22 cellular contexts compared by ENCODE assay signal in the genomic region with DNA sequence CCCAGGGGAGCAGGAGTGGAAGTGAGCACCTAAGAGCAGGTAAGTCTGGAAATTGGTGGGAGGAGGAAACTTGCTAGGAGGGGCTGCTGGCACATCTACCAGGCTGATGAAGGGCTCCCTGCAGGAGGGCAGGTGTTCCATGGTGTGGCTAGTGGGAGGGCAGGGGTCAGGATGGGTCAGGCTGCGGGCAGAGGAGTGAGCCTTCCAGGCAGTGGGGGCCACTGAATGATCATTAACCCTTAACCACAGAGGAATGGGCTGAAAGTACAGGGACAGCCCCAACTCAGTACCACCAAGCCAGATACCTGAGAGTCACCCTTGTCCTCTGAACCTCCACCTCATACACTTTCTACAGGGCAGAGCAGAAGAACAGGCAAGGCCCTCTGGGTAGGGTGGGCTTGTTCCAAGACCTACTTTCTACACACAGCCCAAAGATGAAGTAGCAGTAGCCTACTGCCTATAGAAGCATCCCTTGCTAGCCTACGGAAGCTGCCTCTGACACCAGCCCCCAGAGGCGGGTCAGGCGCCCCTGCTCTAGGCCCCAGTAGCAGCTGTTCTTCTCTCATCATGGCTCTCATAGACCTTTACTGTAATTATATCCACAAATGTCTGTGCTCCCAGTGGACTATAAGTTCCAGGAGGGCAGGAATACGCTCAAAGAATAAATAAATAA. TPM values are rescaled to one million over a fixed set of nuclear protein-coding genes. Genes with fewer than 3 reads are reported as not detected.
DNase-seq lines count a peak whose midpoint lies in the region; ATAC-seq and TF ChIP-seq lines count a peak whose summit lies in the region.
"Had no signal": no experiment of that assay in that cellular context is flagged by ENCODE, and none has a peak within 500 bp of the region (broad histone marks: within the 10 kb centered on the region; RNA-seq: fewer than 3 reads in every experiment).

No MANE protein-coding gene starts in this region.

- no peaks in the 10 kb centered on the region for H3K9me3 ChIP-seq in lung (ENCODE audit: control insufficient read depth in 2 of 2, insufficient read depth in 1 of 2, low read length in 1 of 2)
- no peaks in the 10 kb centered on the region for H3K9me3 ChIP-seq in OCI-LY7 (ENCODE audit: low read length)
- no peaks in the 10 kb centered on the region for H3K9me3 ChIP-seq in psoas muscle
- H3K9me3 ChIP-seq: HAP-1 had no signal

- H3K36me3 Mint-ChIP-seq in stimulated activated effector memory CD8-positive, alpha-beta T cell treated with anti-CD3 and anti-CD28 coated beads, Interleukin-12 subunit alpha, Interleukin-12 subunit beta, amount 100 ng/mL, for 72 hours = no peaks in the 10 kb centered on the region
- H3K36me3 Mint-ChIP-seq: CD14-positive monocyte had no signal

- no peak overlapping the region for H3K4me2 ChIP-seq in OCI-LY7 (ENCODE audit: low read length)

- no TSS peak for BruUV-seq in OCI-LY7 (replicated peaks; lab: Mats Ljungman, UMichigan)

- H3K9me3 Mint-ChIP-seq in stimulated activated effector memory CD8-positive, alpha-beta T cell treated with anti-CD3 and anti-CD28 coated beads, Interleukin-12 subunit alpha, Interleukin-12 subunit beta, amount 100 ng/mL, for 72 hours = no peaks in the 10 kb centered on the region

- H3K36me3 ChIP-seq in lung (ENCODE audit: control insufficient read depth in 2 of 2, insufficient read depth in 2 of 2, low read length in 2 of 2) (no peaks in the 10 kb centered on the region), OCI-LY7 (ENCODE audit: insufficient read depth, low read length) (no peaks in the 10 kb centered on the region), psoas muscle (ENCODE audit: insufficient read depth in 1 of 2, low read depth in 1 of 2) (no peaks in the 10 kb centered on the region)
- H3K36me3 ChIP-seq: HAP-1 had no signal

- DNase-seq in NCI-H2171 treated with DMSO at 0.1 percent for 48 hours (lab: John Stamatoyannopoulos, UW) = peak; percentile 34
- DNase-seq in NCI-H2171 (lab: John Stamatoyannopoulos, UW) = no peak
- DNase-seq in HEK293T (ENCODE audit: extremely low spot score) = peak; percentile 3
- peak; percentile 16 for DNase-seq in lung (ENCODE audit: low spot score)
- DNase-seq in stimulated activated effector memory CD8-positive, alpha-beta T cell treated with anti-CD3 and anti-CD28 coated beads, Interleukin-12 subunit alpha, Interleukin-12 subunit beta, amount 100 ng/mL, for 72 hours (ENCODE audit: low spot score in 2 of 2) = peak in 1 of 2 donors; percentile 32
- DNase-seq in OCI-LY7 (ENCODE audit: low spot score) = no peak
- DNase-seq in psoas muscle = no peak
- no peak for DNase-seq in NCI-H1092 (lab: John Stamatoyannopoulos, UW)
- DNase-seq: DMS 273 treated with DMSO at 0.1 percent for 48 hours, DND-41, Kasumi-1, MM.1S, NCI-H1092 treated with DMSO at 0.1 percent for 48 hours, NCI-H146, NCI-H2081, NCI-H510A, NCI-H82, RPMI8226, SHP77 treated with DMSO at 0.1 percent for 48 hours had no signal

- H3K4me3 ChIP-seq in lung (no peak overlapping the region), OCI-LY7 (ENCODE audit: low read depth, low read length, poor library complexity, severe bottlenecking) (no peak overlapping the region), psoas muscle (no peak overlapping the region)
- H3K4me3 ChIP-seq: HAP-1 had no signal

- H3K9me2 ChIP-seq in OCI-LY7 (ENCODE audit: insufficient read depth, low read length) = no peaks in the 10 kb centered on the region

- H3K79me2 ChIP-seq in OCI-LY7 (ENCODE audit: insufficient read depth, low read depth, low read length) = no peaks in the 10 kb centered on the region

- no peak for TF ChIP-seq CTCF in lung (IDR thresholded peaks at IDR 0.05; ENCODE audit: control extremely low read depth, extremely low read depth)
- no peak for TF ChIP-seq CTCF in OCI-LY7 (conservative IDR thresholded peaks at IDR 0.05; ENCODE audit: low read length)
- no peak for TF ChIP-seq CTCF in psoas muscle (IDR thresholded peaks at IDR 0.05)

- H3K4me1 ChIP-seq in lung (ENCODE audit: control insufficient read depth in 2 of 2, insufficient read depth in 2 of 2, low read length in 2 of 2) (peaks cover 4 to 6% of the 10 kb centered on the region in 2 donors), OCI-LY7 (ENCODE audit: insufficient read depth, low read length, poor library complexity, severe bottlenecking) (no peaks in the 10 kb centered on the region), psoas muscle (no peaks in the 10 kb centered on the region)
- H3K4me1 ChIP-seq: HAP-1 had no signal

- CTCF ChIA-PET in HEK293T (lab: Yijun Ruan, JAX) (no interaction called here), OCI-LY7 (lab: Charles Lee; ENCODE audit: unreplicated experiment) (no interaction called here)

- intact Hi-C loops in OCI-LY7 (cut with micrococcal nuclease; ENCODE audit: unreplicated experiment) (no loop called here), psoas muscle (cut with DNase I) (no loop called here)

- peaks cover 33% of the 10 kb centered on the region for H3K4me1 Mint-ChIP-seq in stimulated activated effector memory CD8-positive, alpha-beta T cell treated with anti-CD3 and anti-CD28 coated beads, Interleukin-12 subunit alpha, Interleukin-12 subunit beta, amount 100 ng/mL, for 72 hours

- H2AFZ ChIP-seq in OCI-LY7 (ENCODE audit: low read length) = no peak overlapping the region

- H3K27ac ChIP-seq in lung (ENCODE audit: low read depth in 1 of 2, low read length in 1 of 2) = no peak overlapping the region
- H3K27ac ChIP-seq in OCI-LY7 (ENCODE audit: low read depth, low read length, poor library complexity, severe bottlenecking) = no peak overlapping the region
- H3K27ac ChIP-seq in psoas muscle = no peak overlapping the region
- H3K27ac ChIP-seq: 22Rv1 had no signal

- ATAC-seq in lung (ENCODE audit: insufficient read depth, low FRiP score) (no peak), psoas muscle (no peak)
- no peak for ATAC-seq in stimulated activated effector memory CD8-positive, alpha-beta T cell treated with anti-CD3 and anti-CD28 coated beads, Interleukin-12 subunit alpha, Interleukin-12 subunit beta, amount 100 ng/mL, for 72 hours

- H4K20me1 ChIP-seq in OCI-LY7 (ENCODE audit: insufficient read depth, low read length) = no peaks in the 10 kb centered on the region

- no peaks in the 10 kb centered on the region for H3K27me3 ChIP-seq in lung (ENCODE audit: control insufficient read depth, insufficient read depth)
- peaks cover 0 to 27% (median 0%) of the 10 kb centered on the region in 3 donors for H3K27me3 ChIP-seq in psoas muscle (ENCODE audit: insufficient read depth in 3 of 3, low read length in 2 of 3)

- no peak overlapping the region for H3K4me3 Mint-ChIP-seq in stimulated activated effector memory CD8-positive, alpha-beta T cell treated with anti-CD3 and anti-CD28 coated beads, Interleukin-12 subunit alpha, Interleukin-12 subunit beta, amount 100 ng/mL, for 72 hours
- H3K4me3 Mint-ChIP-seq: CD14-positive monocyte had no signal

- POLR2A ChIA-PET in HEK293T (lab: Yijun Ruan, JAX) = no interaction called here
- POLR2A ChIA-PET in OCI-LY7 (lab: Charles Lee) = no interaction called here

- H3K27ac Mint-ChIP-seq in stimulated activated effector memory CD8-positive, alpha-beta T cell treated with anti-CD3 and anti-CD28 coated beads, Interleukin-12 subunit alpha, Interleukin-12 subunit beta, amount 100 ng/mL, for 72 hours = peak overlapping the region; percentile 24

- 96% methylated on average over 5 of the region's 5 CpGs for WGBS in lung, 2 donors
- 85 to 92% (median 92%) methylated on average over 5 of the region's 5 CpGs for WGBS in psoas muscle, 3 donors

TF ChIP-seq in HEK293T, 16 proteins besides CTCF, POLR2A, EP300 and RAD21:
- TF ChIP-seq TARDBP (IDR thresholded peaks at IDR 0.05) = no peak
- no peak for TF ChIP-seq FOXA1 (IDR thresholded peaks at IDR 0.05)
- TF ChIP-seq SUZ12 (IDR thresholded peaks at IDR 0.05) = no peak
- no peak for TF ChIP-seq HDGF (IDR thresholded peaks at IDR 0.05; ENCODE audit: borderline replicate concordance)
- TF ChIP-seq FOXK2 (IDR thresholded peaks at IDR 0.05) = no peak
- no peak for TF ChIP-seq L3MBTL2 (conservative IDR thresholded peaks at IDR 0.05)
- TF ChIP-seq NFRKB (IDR thresholded peaks at IDR 0.05) = no peak
- TF ChIP-seq ELF4 (IDR thresholded peaks at IDR 0.05) = no peak
- no peak for TF ChIP-seq BHLHE40 (IDR thresholded peaks at IDR 0.05; ENCODE audit: borderline replicate concordance)
- TF ChIP-seq FOXM1 (IDR thresholded peaks at IDR 0.05; ENCODE audit: borderline replicate concordance) = no peak
- TF ChIP-seq LEF1 (IDR thresholded peaks at IDR 0.05; ENCODE audit: borderline replicate concordance) = no peak
- TF ChIP-seq CTBP1 (IDR thresholded peaks at IDR 0.05; ENCODE audit: borderline replicate concordance) = no peak
- no peak for TF ChIP-seq SP1 (IDR thresholded peaks at IDR 0.05)
- TF ChIP-seq, protein P1, sequence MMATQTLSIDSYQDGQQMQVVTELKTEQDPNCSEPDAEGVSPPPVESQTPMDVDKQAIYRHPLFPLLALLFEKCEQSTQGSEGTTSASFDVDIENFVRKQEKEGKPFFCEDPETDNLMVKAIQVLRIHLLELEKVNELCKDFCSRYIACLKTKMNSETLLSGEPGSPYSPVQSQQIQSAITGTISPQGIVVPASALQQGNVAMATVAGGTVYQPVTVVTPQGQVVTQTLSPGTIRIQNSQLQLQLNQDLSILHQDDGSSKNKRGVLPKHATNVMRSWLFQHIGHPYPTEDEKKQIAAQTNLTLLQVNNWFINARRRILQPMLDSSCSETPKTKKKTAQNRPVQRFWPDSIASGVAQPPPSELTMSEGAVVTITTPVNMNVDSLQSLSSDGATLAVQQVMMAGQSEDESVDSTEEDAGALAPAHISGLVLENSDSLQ (IDR thresholded peaks at IDR 0.05) = no peak
- TF ChIP-seq ZNF384 (IDR thresholded peaks at IDR 0.05) = no peak
- TF ChIP-seq ARNT (IDR thresholded peaks at IDR 0.05) = no peak

RNA-seq across cellular contexts. Expression of a gene that starts 4.6 kb away (rescaled TPM):
- total RNA-seq in lung (1 to 10 TPM; 3.3 to 5.1 TPM), OCI-LY7 (2022) (not detected in 2 replicates), psoas muscle (1 to 10 TPM; 2.0 to 3.8 (median 3.4) TPM)
- polyA plus RNA-seq in lung (1 to 10 TPM; 1.8 to 3.0 TPM), psoas muscle (1 to 10 TPM in 1 of 3 donors, under 1 TPM in 2; 0.93 to 1.3 (median 0.94) TPM)
- not detected in 2 replicates for total RNA-seq in OCI-LY7 (2014; rRNA removed; shearing (Covaris generic))

Comparison
In these comparisons a context has a peak if more than half of its experiments do, and no peak if none do; other contexts are left out.
1. DNase-seq: peak in NCI-H2171 treated with DMSO at 0.1 percent for 48 hours (single experiment), HEK293T (single experiment) and lung (single experiment); none in NCI-H2171 (single experiment), OCI-LY7 (single experiment), psoas muscle (0 of 2) and NCI-H1092 (single experiment).